In genomic region chr11:19433367-19433766, GRCh38 we compare ENCODE assay signal across 1 cellular context.
TF ChIP-seq lines count a peak whose summit lies in the region.

No MANE protein-coding gene starts in this region.

TF ChIP-seq in GM23338, 12 proteins besides CTCF, POLR2A, EP300 and RAD21 (continued from another document):
- no peak for TF ChIP-seq ZNF462 (CRISPR knock-in tag; IDR thresholded peaks at IDR 0.05)
- TF ChIP-seq EZH2phosphoT487 (IDR thresholded peaks at IDR 0.05; ENCODE audit: unreplicated experiment): no peak
- no peak for TF ChIP-seq POLR2AphosphoS5 (IDR thresholded peaks at IDR 0.05; ENCODE audit: low read depth)
- no peak for TF ChIP-seq STAT1 (IDR thresholded peaks at IDR 0.05; ENCODE audit: unreplicated experiment)
- TF ChIP-seq ETS1 (IDR thresholded peaks at IDR 0.05): no peak
- TF ChIP-seq ZNF331 (CRISPR knock-in tag; IDR thresholded peaks at IDR 0.05; ENCODE audit: low read depth): no peak
